ENCODE assay signal across 1 cellular context in genomic region chr17:54754560-54754959, GRCh38.
A peak's percentile ranks its signal among the peaks of the same experiment; 100 is the strongest.
TF ChIP-seq lines count a peak whose summit lies in the region.

No MANE protein-coding gene starts in this region.

TF ChIP-seq in HepG2, 621 proteins besides CTCF, POLR2A, EP300 and RAD21 (continued from another document):
- TF ChIP-seq ZNF446 (CRISPR knock-in tag; IDR thresholded peaks at IDR 0.05) (no peak), MTERF4 (CRISPR knock-in tag; IDR thresholded peaks at IDR 0.05) (no peak), ZNF512B (CRISPR knock-in tag; IDR thresholded peaks at IDR 0.05; ENCODE audit: borderline replicate concordance) (no peak), ETV6 (CRISPR knock-in tag; conservative IDR thresholded peaks at IDR 0.05) (no peak), YY1 (IDR thresholded peaks at IDR 0.05; ENCODE audit: insufficient read depth, insufficient replicate concordance, low read depth, low read length) (peak; percentile 40)
